Comparison of ENCODE assay signal across 1 cellular context in the genomic region with DNA sequence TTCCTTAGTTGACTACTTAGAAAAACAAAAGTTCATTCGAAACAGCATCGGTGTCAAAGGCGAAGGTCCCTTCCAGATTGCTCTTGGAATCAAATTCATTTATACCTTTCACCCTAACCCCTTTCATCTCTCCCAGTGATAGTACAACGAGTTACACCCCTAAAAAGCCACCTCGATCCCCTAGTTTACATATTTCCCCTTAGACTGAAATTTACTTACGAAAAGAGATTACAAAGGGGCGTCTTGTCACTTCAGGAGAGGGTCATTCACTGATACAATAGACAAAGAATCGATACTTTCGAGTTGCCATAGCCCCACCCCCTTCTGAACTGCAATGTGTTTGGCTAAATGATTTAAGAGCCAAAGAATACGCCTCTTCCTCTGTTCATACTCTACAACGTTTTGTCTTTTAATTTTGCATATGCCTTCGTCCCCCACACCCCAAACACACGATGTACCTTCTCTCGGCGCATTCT.
TF ChIP-seq lines count a peak whose summit lies in the region.

No MANE protein-coding gene starts in this region.

TF ChIP-seq in K562, 482 proteins besides CTCF, POLR2A, EP300 and RAD21 (continued from another document):
- TF ChIP-seq, protein P1, sequence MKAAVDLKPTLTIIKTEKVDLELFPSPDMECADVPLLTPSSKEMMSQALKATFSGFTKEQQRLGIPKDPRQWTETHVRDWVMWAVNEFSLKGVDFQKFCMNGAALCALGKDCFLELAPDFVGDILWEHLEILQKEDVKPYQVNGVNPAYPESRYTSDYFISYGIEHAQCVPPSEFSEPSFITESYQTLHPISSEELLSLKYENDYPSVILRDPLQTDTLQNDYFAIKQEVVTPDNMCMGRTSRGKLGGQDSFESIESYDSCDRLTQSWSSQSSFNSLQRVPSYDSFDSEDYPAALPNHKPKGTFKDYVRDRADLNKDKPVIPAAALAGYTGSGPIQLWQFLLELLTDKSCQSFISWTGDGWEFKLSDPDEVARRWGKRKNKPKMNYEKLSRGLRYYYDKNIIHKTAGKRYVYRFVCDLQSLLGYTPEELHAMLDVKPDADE (conservative IDR thresholded peaks at IDR 0.05; ENCODE audit: control insufficient read depth, low read depth, low read length) = no peak
- TF ChIP-seq DNMT1 (IDR thresholded peaks at IDR 0.05) = no peak
- peak; percentile 98 for TF ChIP-seq CBX2 (IDR thresholded peaks at IDR 0.05; ENCODE audit: insufficient read depth, low read length, poor library complexity, severe bottlenecking)
- TF ChIP-seq, protein P2, sequence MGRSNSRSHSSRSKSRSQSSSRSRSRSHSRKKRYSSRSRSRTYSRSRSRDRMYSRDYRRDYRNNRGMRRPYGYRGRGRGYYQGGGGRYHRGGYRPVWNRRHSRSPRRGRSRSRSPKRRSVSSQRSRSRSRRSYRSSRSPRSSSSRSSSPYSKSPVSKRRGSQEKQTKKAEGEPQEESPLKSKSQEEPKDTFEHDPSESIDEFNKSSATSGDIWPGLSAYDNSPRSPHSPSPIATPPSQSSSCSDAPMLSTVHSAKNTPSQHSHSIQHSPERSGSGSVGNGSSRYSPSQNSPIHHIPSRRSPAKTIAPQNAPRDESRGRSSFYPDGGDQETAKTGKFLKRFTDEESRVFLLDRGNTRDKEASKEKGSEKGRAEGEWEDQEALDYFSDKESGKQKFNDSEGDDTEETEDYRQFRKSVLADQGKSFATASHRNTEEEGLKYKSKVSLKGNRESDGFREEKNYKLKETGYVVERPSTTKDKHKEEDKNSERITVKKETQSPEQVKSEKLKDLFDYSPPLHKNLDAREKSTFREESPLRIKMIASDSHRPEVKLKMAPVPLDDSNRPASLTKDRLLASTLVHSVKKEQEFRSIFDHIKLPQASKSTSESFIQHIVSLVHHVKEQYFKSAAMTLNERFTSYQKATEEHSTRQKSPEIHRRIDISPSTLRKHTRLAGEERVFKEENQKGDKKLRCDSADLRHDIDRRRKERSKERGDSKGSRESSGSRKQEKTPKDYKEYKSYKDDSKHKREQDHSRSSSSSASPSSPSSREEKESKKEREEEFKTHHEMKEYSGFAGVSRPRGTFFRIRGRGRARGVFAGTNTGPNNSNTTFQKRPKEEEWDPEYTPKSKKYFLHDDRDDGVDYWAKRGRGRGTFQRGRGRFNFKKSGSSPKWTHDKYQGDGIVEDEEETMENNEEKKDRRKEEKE (IDR thresholded peaks at IDR 0.05; ENCODE audit: borderline replicate concordance in 1 of 2, control insufficient read depth in 1 of 2, low read depth in 2 of 2, low read length in 1 of 2) = no peak
- 0 out of 2 replicates have a peak, but pooled peaks have one; percentile 13 for TF ChIP-seq NFIC (IDR thresholded peaks at IDR 0.05)
- TF ChIP-seq, protein P3, sequence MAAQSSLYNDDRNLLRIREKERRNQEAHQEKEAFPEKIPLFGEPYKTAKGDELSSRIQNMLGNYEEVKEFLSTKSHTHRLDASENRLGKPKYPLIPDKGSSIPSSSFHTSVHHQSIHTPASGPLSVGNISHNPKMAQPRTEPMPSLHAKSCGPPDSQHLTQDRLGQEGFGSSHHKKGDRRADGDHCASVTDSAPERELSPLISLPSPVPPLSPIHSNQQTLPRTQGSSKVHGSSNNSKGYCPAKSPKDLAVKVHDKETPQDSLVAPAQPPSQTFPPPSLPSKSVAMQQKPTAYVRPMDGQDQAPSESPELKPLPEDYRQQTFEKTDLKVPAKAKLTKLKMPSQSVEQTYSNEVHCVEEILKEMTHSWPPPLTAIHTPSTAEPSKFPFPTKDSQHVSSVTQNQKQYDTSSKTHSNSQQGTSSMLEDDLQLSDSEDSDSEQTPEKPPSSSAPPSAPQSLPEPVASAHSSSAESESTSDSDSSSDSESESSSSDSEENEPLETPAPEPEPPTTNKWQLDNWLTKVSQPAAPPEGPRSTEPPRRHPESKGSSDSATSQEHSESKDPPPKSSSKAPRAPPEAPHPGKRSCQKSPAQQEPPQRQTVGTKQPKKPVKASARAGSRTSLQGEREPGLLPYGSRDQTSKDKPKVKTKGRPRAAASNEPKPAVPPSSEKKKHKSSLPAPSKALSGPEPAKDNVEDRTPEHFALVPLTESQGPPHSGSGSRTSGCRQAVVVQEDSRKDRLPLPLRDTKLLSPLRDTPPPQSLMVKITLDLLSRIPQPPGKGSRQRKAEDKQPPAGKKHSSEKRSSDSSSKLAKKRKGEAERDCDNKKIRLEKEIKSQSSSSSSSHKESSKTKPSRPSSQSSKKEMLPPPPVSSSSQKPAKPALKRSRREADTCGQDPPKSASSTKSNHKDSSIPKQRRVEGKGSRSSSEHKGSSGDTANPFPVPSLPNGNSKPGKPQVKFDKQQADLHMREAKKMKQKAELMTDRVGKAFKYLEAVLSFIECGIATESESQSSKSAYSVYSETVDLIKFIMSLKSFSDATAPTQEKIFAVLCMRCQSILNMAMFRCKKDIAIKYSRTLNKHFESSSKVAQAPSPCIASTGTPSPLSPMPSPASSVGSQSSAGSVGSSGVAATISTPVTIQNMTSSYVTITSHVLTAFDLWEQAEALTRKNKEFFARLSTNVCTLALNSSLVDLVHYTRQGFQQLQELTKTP (IDR thresholded peaks at IDR 0.05; ENCODE audit: low read depth in 1 of 2, partially characterized antibody in 2 of 2) = no peak
- no peak for TF ChIP-seq TGIF2 (CRISPR knock-in tag; IDR thresholded peaks at IDR 0.05)
- no peak for TF ChIP-seq SMARCC2 (IDR thresholded peaks at IDR 0.05; ENCODE audit: low read depth)
- TF ChIP-seq, protein P4, sequence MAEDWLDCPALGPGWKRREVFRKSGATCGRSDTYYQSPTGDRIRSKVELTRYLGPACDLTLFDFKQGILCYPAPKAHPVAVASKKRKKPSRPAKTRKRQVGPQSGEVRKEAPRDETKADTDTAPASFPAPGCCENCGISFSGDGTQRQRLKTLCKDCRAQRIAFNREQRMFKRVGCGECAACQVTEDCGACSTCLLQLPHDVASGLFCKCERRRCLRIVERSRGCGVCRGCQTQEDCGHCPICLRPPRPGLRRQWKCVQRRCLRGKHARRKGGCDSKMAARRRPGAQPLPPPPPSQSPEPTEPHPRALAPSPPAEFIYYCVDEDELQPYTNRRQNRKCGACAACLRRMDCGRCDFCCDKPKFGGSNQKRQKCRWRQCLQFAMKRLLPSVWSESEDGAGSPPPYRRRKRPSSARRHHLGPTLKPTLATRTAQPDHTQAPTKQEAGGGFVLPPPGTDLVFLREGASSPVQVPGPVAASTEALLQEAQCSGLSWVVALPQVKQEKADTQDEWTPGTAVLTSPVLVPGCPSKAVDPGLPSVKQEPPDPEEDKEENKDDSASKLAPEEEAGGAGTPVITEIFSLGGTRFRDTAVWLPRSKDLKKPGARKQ (CRISPR knock-in tag; IDR thresholded peaks at IDR 0.05) = no peak
- TF ChIP-seq, protein P5, sequence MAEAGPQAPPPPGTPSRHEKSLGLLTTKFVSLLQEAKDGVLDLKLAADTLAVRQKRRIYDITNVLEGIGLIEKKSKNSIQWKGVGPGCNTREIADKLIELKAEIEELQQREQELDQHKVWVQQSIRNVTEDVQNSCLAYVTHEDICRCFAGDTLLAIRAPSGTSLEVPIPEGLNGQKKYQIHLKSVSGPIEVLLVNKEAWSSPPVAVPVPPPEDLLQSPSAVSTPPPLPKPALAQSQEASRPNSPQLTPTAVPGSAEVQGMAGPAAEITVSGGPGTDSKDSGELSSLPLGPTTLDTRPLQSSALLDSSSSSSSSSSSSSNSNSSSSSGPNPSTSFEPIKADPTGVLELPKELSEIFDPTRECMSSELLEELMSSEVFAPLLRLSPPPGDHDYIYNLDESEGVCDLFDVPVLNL (CRISPR knock-in tag; IDR thresholded peaks at IDR 0.05; ENCODE audit: low read depth) = no peak
- no peak for TF ChIP-seq KLF1 (tag; IDR thresholded peaks at IDR 0.05)
- TF ChIP-seq, protein P6, sequence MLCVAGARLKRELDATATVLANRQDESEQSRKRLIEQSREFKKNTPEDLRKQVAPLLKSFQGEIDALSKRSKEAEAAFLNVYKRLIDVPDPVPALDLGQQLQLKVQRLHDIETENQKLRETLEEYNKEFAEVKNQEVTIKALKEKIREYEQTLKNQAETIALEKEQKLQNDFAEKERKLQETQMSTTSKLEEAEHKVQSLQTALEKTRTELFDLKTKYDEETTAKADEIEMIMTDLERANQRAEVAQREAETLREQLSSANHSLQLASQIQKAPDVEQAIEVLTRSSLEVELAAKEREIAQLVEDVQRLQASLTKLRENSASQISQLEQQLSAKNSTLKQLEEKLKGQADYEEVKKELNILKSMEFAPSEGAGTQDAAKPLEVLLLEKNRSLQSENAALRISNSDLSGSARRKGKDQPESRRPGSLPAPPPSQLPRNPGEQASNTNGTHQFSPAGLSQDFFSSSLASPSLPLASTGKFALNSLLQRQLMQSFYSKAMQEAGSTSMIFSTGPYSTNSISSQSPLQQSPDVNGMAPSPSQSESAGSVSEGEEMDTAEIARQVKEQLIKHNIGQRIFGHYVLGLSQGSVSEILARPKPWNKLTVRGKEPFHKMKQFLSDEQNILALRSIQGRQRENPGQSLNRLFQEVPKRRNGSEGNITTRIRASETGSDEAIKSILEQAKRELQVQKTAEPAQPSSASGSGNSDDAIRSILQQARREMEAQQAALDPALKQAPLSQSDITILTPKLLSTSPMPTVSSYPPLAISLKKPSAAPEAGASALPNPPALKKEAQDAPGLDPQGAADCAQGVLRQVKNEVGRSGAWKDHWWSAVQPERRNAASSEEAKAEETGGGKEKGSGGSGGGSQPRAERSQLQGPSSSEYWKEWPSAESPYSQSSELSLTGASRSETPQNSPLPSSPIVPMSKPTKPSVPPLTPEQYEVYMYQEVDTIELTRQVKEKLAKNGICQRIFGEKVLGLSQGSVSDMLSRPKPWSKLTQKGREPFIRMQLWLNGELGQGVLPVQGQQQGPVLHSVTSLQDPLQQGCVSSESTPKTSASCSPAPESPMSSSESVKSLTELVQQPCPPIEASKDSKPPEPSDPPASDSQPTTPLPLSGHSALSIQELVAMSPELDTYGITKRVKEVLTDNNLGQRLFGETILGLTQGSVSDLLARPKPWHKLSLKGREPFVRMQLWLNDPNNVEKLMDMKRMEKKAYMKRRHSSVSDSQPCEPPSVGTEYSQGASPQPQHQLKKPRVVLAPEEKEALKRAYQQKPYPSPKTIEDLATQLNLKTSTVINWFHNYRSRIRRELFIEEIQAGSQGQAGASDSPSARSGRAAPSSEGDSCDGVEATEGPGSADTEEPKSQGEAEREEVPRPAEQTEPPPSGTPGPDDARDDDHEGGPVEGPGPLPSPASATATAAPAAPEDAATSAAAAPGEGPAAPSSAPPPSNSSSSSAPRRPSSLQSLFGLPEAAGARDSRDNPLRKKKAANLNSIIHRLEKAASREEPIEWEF (CRISPR knock-in tag; IDR thresholded peaks at IDR 0.05) = peak; percentile 92; the same call in 1 of the 2 replicates
- TF ChIP-seq SUPT5H (IDR thresholded peaks at IDR 0.05) = no peak
- no peak for TF ChIP-seq SAFB2 (IDR thresholded peaks at IDR 0.05; ENCODE audit: borderline replicate concordance, low read depth, low read length, severe bottlenecking)
- TF ChIP-seq ZNF282 (CRISPR knock-in tag; IDR thresholded peaks at IDR 0.05) = no peak
- no peak for TF ChIP-seq PRMT5 (CRISPR knock-in tag; IDR thresholded peaks at IDR 0.05)
- TF ChIP-seq, protein P7, sequence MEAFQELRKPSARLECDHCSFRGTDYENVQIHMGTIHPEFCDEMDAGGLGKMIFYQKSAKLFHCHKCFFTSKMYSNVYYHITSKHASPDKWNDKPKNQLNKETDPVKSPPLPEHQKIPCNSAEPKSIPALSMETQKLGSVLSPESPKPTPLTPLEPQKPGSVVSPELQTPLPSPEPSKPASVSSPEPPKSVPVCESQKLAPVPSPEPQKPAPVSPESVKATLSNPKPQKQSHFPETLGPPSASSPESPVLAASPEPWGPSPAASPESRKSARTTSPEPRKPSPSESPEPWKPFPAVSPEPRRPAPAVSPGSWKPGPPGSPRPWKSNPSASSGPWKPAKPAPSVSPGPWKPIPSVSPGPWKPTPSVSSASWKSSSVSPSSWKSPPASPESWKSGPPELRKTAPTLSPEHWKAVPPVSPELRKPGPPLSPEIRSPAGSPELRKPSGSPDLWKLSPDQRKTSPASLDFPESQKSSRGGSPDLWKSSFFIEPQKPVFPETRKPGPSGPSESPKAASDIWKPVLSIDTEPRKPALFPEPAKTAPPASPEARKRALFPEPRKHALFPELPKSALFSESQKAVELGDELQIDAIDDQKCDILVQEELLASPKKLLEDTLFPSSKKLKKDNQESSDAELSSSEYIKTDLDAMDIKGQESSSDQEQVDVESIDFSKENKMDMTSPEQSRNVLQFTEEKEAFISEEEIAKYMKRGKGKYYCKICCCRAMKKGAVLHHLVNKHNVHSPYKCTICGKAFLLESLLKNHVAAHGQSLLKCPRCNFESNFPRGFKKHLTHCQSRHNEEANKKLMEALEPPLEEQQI (IDR thresholded peaks at IDR 0.05) = no peak
- TF ChIP-seq EWSR1 (IDR thresholded peaks at IDR 0.05; ENCODE audit: borderline replicate concordance, low read depth, partially characterized antibody) = no peak
- TF ChIP-seq, protein P8, sequence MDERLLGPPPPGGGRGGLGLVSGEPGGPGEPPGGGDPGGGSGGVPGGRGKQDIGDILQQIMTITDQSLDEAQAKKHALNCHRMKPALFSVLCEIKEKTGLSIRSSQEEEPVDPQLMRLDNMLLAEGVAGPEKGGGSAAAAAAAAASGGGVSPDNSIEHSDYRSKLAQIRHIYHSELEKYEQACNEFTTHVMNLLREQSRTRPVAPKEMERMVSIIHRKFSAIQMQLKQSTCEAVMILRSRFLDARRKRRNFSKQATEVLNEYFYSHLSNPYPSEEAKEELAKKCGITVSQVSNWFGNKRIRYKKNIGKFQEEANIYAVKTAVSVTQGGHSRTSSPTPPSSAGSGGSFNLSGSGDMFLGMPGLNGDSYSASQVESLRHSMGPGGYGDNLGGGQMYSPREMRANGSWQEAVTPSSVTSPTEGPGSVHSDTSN (CRISPR knock-in tag; IDR thresholded peaks at IDR 0.05; ENCODE audit: low read depth) = no peak
- TF ChIP-seq, protein P8 (tag; conservative IDR thresholded peaks at IDR 0.05; ENCODE audit: low read depth) = peak; percentile 44; the same call in 1 of the 2 replicates
- peak; percentile 99 for TF ChIP-seq CBX8 (IDR thresholded peaks at IDR 0.05; ENCODE audit: borderline replicate concordance, extremely low read depth, low read depth, low read length, poor library complexity, severe bottlenecking)
